1 cellular context compared by ENCODE assay signal in the genomic region with DNA sequence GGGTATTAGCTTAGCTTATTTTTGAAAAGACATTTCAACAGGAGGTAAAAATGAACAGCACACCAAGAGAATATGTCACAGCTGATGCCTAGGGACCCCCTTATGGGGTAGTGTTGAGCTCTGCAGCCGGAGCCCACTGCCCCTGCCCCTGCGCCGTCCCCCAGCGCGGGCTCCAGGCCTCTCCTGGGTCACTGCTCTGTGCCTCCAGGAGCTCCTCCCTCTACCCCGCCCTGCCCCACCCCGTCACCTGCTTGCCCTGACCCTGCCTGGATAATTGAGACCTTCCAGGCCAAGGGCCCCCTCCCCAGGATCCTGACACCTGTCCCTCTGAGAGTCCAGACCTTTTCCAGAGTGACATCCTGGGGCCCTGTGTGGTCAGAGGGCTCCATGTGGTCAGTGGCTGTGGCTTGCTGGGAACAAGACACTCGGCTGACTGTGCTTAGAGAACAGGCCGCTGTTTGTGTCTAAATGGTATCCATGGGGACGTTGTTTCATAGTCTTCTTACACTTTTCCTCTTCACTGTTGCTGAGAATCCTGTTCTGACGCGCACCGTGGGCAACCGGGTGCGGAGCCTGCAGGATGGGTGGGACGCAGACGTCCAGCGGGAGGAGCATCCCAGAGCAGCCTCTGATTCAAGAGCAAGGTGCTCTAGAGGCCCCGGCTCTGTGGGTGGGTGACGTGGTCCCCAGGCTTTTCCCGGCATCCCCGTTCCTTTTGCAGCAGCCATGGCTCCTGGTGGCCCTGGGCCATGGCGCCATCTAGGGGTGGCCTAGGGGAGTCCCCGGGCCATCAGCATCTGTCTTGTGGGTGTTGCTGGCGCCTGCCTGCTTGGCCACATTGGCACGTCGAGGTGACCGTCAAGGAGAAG.
TF ChIP-seq lines count a peak whose summit lies in the region.

No MANE protein-coding gene starts in this region.

TF ChIP-seq in HepG2, 621 proteins besides CTCF, POLR2A, EP300 and RAD21 (continues in another document):
- TF ChIP-seq ZNF687 (CRISPR knock-in tag; IDR thresholded peaks at IDR 0.05) (peak; percentile 88), MIER2 (CRISPR knock-in tag; IDR thresholded peaks at IDR 0.05) (no peak), HINFP (CRISPR knock-in tag; IDR thresholded peaks at IDR 0.05; ENCODE audit: low read depth) (no peak), SP140L (CRISPR knock-in tag; IDR thresholded peaks at IDR 0.05; ENCODE audit: borderline replicate concordance) (no peak), EZH2 (conservative IDR thresholded peaks at IDR 0.05; ENCODE audit: low read depth, low read length) (no peak), HIVEP1 (CRISPR knock-in tag; IDR thresholded peaks at IDR 0.05) (peak; percentile 53; the same call in 1 of the 2 replicates), ESRRA (CRISPR knock-in tag; IDR thresholded peaks at IDR 0.05; ENCODE audit: low read depth) (no peak), ATM (IDR thresholded peaks at IDR 0.05; ENCODE audit: borderline replicate concordance) (no peak), ZSCAN25 (CRISPR knock-in tag; IDR thresholded peaks at IDR 0.05) (peak; percentile 38; the same call in 1 of the 2 replicates), SRSF9 (IDR thresholded peaks at IDR 0.05; ENCODE audit: borderline replicate concordance, insufficient read depth, low read depth, low read length, poor library complexity, severe bottlenecking) (no peak), MLX (CRISPR knock-in tag; IDR thresholded peaks at IDR 0.05) (no peak), ZNF678 (CRISPR knock-in tag; IDR thresholded peaks at IDR 0.05) (no peak), ZNF616 (CRISPR knock-in tag; IDR thresholded peaks at IDR 0.05; ENCODE audit: low read depth) (no peak), REPIN1 (CRISPR knock-in tag; IDR thresholded peaks at IDR 0.05; ENCODE audit: borderline replicate concordance, low read depth) (no peak), KDM3A (CRISPR knock-in tag; IDR thresholded peaks at IDR 0.05; ENCODE audit: low read depth) (peak; percentile 59; the same call in 1 of the 2 replicates), DNMT3B (CRISPR knock-in tag; conservative IDR thresholded peaks at IDR 0.05) (no peak), AKAP8 (CRISPR knock-in tag; IDR thresholded peaks at IDR 0.05) (no peak), PHB2 (IDR thresholded peaks at IDR 0.05; ENCODE audit: partially characterized antibody) (no peak), PLRG1 (conservative IDR thresholded peaks at IDR 0.05) (no peak), NR1H2 (CRISPR knock-in tag; IDR thresholded peaks at IDR 0.05; ENCODE audit: borderline replicate concordance, low read depth) (no peak), SRY (CRISPR knock-in tag; IDR thresholded peaks at IDR 0.05) (no peak), MED13 (CRISPR knock-in tag; IDR thresholded peaks at IDR 0.05) (no peak), ZBTB26 (CRISPR knock-in tag; IDR thresholded peaks at IDR 0.05; ENCODE audit: borderline replicate concordance) (peak; percentile 79; the same call in 1 of the 2 replicates), ZNF274 (CRISPR knock-in tag; IDR thresholded peaks at IDR 0.05) (no peak), HNRNPK (IDR thresholded peaks at IDR 0.05; ENCODE audit: low read depth, low read length, poor library complexity, severe bottlenecking) (no peak), ZNF776 (CRISPR knock-in tag; IDR thresholded peaks at IDR 0.05) (0 out of 2 replicates have a peak, but pooled peaks have one; percentile 38), KLF16 (CRISPR knock-in tag; IDR thresholded peaks at IDR 0.05) (peak in 1 of 2 experiments; percentile 39; a peak in 1 of 4 replicates), FOXA3 (CRISPR knock-in tag; IDR thresholded peaks at IDR 0.05) (0 out of 2 replicates have a peak, but pooled peaks have one; percentile 18), HNRNPL (IDR thresholded peaks at IDR 0.05; ENCODE audit: low read depth, low read length) (no peak), SIN3B (IDR thresholded peaks at IDR 0.05; ENCODE audit: low read length) (no peak), CBX1 (IDR thresholded peaks at IDR 0.05; ENCODE audit: low read depth) (no peak), ZNF589 (CRISPR knock-in tag; conservative IDR thresholded peaks at IDR 0.05) (no peak), SP5 (CRISPR knock-in tag; IDR thresholded peaks at IDR 0.05; ENCODE audit: borderline replicate concordance, low read depth) (no peak), ZNF780A (CRISPR knock-in tag; IDR thresholded peaks at IDR 0.05) (no peak)
- TF ChIP-seq, protein P1, sequence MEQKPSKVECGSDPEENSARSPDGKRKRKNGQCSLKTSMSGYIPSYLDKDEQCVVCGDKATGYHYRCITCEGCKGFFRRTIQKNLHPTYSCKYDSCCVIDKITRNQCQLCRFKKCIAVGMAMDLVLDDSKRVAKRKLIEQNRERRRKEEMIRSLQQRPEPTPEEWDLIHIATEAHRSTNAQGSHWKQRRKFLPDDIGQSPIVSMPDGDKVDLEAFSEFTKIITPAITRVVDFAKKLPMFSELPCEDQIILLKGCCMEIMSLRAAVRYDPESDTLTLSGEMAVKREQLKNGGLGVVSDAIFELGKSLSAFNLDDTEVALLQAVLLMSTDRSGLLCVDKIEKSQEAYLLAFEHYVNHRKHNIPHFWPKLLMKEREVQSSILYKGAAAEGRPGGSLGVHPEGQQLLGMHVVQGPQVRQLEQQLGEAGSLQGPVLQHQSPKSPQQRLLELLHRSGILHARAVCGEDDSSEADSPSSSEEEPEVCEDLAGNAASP (CRISPR knock-in tag; IDR thresholded peaks at IDR 0.05; ENCODE audit: borderline replicate concordance) = 0 out of 2 replicates have a peak, but pooled peaks have one; percentile 40
- TF ChIP-seq, protein P2, sequence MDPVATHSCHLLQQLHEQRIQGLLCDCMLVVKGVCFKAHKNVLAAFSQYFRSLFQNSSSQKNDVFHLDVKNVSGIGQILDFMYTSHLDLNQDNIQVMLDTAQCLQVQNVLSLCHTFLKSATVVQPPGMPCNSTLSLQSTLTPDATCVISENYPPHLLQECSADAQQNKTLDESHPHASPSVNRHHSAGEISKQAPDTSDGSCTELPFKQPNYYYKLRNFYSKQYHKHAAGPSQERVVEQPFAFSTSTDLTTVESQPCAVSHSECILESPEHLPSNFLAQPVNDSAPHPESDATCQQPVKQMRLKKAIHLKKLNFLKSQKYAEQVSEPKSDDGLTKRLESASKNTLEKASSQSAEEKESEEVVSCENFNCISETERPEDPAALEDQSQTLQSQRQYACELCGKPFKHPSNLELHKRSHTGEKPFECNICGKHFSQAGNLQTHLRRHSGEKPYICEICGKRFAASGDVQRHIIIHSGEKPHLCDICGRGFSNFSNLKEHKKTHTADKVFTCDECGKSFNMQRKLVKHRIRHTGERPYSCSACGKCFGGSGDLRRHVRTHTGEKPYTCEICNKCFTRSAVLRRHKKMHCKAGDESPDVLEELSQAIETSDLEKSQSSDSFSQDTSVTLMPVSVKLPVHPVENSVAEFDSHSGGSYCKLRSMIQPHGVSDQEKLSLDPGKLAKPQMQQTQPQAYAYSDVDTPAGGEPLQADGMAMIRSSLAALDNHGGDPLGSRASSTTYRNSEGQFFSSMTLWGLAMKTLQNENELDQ (CRISPR knock-in tag; IDR thresholded peaks at IDR 0.05; ENCODE audit: borderline replicate concordance) = no peak
- TF ChIP-seq, protein P3, sequence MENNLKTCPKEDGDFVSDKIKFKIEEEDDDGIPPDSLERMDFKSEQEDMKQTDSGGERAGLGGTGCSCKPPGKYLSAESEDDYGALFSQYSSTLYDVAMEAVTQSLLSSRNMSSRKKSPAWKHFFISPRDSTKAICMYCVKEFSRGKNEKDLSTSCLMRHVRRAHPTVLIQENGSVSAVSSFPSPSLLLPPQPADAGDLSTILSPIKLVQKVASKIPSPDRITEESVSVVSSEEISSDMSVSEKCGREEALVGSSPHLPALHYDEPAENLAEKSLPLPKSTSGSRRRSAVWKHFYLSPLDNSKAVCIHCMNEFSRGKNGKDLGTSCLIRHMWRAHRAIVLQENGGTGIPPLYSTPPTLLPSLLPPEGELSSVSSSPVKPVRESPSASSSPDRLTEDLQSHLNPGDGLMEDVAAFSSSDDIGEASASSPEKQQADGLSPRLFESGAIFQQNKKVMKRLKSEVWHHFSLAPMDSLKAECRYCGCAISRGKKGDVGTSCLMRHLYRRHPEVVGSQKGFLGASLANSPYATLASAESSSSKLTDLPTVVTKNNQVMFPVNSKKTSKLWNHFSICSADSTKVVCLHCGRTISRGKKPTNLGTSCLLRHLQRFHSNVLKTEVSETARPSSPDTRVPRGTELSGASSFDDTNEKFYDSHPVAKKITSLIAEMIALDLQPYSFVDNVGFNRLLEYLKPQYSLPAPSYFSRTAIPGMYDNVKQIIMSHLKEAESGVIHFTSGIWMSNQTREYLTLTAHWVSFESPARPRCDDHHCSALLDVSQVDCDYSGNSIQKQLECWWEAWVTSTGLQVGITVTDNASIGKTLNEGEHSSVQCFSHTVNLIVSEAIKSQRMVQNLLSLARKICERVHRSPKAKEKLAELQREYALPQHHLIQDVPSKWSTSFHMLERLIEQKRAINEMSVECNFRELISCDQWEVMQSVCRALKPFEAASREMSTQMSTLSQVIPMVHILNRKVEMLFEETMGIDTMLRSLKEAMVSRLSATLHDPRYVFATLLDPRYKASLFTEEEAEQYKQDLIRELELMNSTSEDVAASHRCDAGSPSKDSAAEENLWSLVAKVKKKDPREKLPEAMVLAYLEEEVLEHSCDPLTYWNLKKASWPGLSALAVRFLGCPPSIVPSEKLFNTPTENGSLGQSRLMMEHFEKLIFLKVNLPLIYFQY (CRISPR knock-in tag; IDR thresholded peaks at IDR 0.05; ENCODE audit: borderline replicate concordance) = no peak
- TF ChIP-seq, protein P4, sequence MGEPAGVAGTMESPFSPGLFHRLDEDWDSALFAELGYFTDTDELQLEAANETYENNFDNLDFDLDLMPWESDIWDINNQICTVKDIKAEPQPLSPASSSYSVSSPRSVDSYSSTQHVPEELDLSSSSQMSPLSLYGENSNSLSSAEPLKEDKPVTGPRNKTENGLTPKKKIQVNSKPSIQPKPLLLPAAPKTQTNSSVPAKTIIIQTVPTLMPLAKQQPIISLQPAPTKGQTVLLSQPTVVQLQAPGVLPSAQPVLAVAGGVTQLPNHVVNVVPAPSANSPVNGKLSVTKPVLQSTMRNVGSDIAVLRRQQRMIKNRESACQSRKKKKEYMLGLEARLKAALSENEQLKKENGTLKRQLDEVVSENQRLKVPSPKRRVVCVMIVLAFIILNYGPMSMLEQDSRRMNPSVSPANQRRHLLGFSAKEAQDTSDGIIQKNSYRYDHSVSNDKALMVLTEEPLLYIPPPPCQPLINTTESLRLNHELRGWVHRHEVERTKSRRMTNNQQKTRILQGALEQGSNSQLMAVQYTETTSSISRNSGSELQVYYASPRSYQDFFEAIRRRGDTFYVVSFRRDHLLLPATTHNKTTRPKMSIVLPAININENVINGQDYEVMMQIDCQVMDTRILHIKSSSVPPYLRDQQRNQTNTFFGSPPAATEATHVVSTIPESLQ (CRISPR knock-in tag; conservative IDR thresholded peaks at IDR 0.05) = no peak
- TF ChIP-seq, protein P5, sequence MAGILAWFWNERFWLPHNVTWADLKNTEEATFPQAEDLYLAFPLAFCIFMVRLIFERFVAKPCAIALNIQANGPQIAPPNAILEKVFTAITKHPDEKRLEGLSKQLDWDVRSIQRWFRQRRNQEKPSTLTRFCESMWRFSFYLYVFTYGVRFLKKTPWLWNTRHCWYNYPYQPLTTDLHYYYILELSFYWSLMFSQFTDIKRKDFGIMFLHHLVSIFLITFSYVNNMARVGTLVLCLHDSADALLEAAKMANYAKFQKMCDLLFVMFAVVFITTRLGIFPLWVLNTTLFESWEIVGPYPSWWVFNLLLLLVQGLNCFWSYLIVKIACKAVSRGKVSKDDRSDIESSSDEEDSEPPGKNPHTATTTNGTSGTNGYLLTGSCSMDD (CRISPR knock-in tag; IDR thresholded peaks at IDR 0.05) = no peak
